ENCODE assay signal across 16 cellular contexts in genomic region chr13:110448230-110448629, GRCh38.
DNase-seq lines count a peak whose midpoint lies in the region; ATAC-seq and TF ChIP-seq lines count a peak whose summit lies in the region.
"Had no signal": no experiment of that assay in that cellular context is flagged by ENCODE, and none has a peak within 500 bp of the region (broad histone marks: within the 10 kb centered on the region; RNA-seq: fewer than 3 reads in every experiment).

No MANE protein-coding gene starts in this region.

- no peak for ATAC-seq in stimulated activated naive CD8-positive, alpha-beta T cell treated with anti-CD3 and anti-CD28 coated beads, Interleukin-15, amount 100 ng/mL, for 72 hours
- no peak for ATAC-seq in HG03460 (IDR thresholded peaks at IDR 0.05; ENCODE audit: unreplicated experiment)

- DNase-seq in AG08395 (ENCODE audit: low spot score), result peak; percentile 29
- DNase-seq in M059J (ENCODE audit: low read depth), result peak; percentile 87
- DNase-seq in coronary artery (ENCODE audit: low spot score), result peak; percentile 43
- DNase-seq in mesothelial cell of epicardium (ENCODE audit: low spot score in 2 of 2, unreplicated experiment in 2 of 2), result no peak
- DNase-seq in stimulated activated naive CD8-positive, alpha-beta T cell treated with anti-CD3 and anti-CD28 coated beads, Interleukin-15, amount 100 ng/mL, for 72 hours, result no peak
- DNase-seq in NCI-H1105 (lab: John Stamatoyannopoulos, UW), result no peak
- DNase-seq in stimulated activated CD4-positive, alpha-beta T cell treated with anti-CD3 and anti-CD28 coated beads, Interleukin-2, amount 100 ng/mL, for 48 hours, result no peak
- DNase-seq: activated CD4-positive, alpha-beta T cell treated with anti-CD3 and anti-CD28 coated beads for 4 hours; activated gamma-delta T cell; H9; NCI-H510A treated with DMSO at 0.1 percent for 48 hours; SHP77 treated with DMSO at 0.1 percent for 48 hours had no signal

- H3K27me3 Mint-ChIP-seq in mesothelial cell of epicardium (ENCODE audit: low read depth), result no peaks in the 10 kb centered on the region
- H3K27me3 Mint-ChIP-seq in stimulated activated naive CD8-positive, alpha-beta T cell treated with anti-CD3 and anti-CD28 coated beads, Interleukin-15, amount 100 ng/mL, for 72 hours, result peaks cover 76% of the 10 kb centered on the region

- peak overlapping the region; percentile 84 for H3K27ac Mint-ChIP-seq in mesothelial cell of epicardium
- H3K27ac Mint-ChIP-seq in stimulated activated naive CD8-positive, alpha-beta T cell treated with anti-CD3 and anti-CD28 coated beads, Interleukin-15, amount 100 ng/mL, for 72 hours, result no peak overlapping the region
- H3K27ac Mint-ChIP-seq: stimulated activated naive CD8-positive, alpha-beta T cell treated with anti-CD3 and anti-CD28 coated beads, Interleukin-15, Interleukin-2, amounts not matched to agents 100 ng/mL and 50 ng/mL, for 24 hours had no signal

- H3K9me3 Mint-ChIP-seq in mesothelial cell of epicardium, result no peaks in the 10 kb centered on the region
- no peaks in the 10 kb centered on the region for H3K9me3 Mint-ChIP-seq in stimulated activated naive CD8-positive, alpha-beta T cell treated with anti-CD3 and anti-CD28 coated beads, Interleukin-15, amount 100 ng/mL, for 72 hours
- H3K9me3 Mint-ChIP-seq: H9; neural crest cell; stimulated activated naive CD8-positive, alpha-beta T cell treated with anti-CD3 and anti-CD28 coated beads, Interleukin-15, Interleukin-2, amounts not matched to agents 100 ng/mL and 50 ng/mL, for 24 hours had no signal

- H3K4me3 ChIP-seq in coronary artery, result no peak overlapping the region
- H3K4me3 ChIP-seq: BLaER1 had no signal

- H3K36me3 Mint-ChIP-seq in mesothelial cell of epicardium, result peaks cover 23% of the 10 kb centered on the region

- TF ChIP-seq CTCF in coronary artery (IDR thresholded peaks at IDR 0.05) (no peak), mesothelial cell of epicardium (IDR thresholded peaks at IDR 0.05; ENCODE audit: unreplicated experiment) (no peak)

- no peak overlapping the region for H3K4me3 Mint-ChIP-seq in mesothelial cell of epicardium
- no peak overlapping the region for H3K4me3 Mint-ChIP-seq in stimulated activated naive CD8-positive, alpha-beta T cell treated with anti-CD3 and anti-CD28 coated beads, Interleukin-15, amount 100 ng/mL, for 72 hours
- H3K4me3 Mint-ChIP-seq: H9; neural crest cell; stimulated activated naive CD8-positive, alpha-beta T cell treated with anti-CD3 and anti-CD28 coated beads, Interleukin-15, Interleukin-2, amounts not matched to agents 100 ng/mL and 50 ng/mL, for 24 hours had no signal

- H3K4me1 Mint-ChIP-seq in mesothelial cell of epicardium, result peaks cover 24% of the 10 kb centered on the region
- H3K4me1 Mint-ChIP-seq in stimulated activated naive CD8-positive, alpha-beta T cell treated with anti-CD3 and anti-CD28 coated beads, Interleukin-15, amount 100 ng/mL, for 72 hours, result peaks cover 12% of the 10 kb centered on the region

- peak overlapping the region; percentile 19 to 63 for H3K27ac ChIP-seq in coronary artery
- H3K27ac ChIP-seq: BLaER1 had no signal

Comparison
In these comparisons a context has a peak if more than half of its experiments do, and no peak if none do; other contexts are left out.
1. DNase-seq: peak in AG08395 (single experiment), M059J (single experiment) and coronary artery (single experiment); none in mesothelial cell of epicardium (0 of 2), stimulated activated naive CD8-positive, alpha-beta T cell treated with anti-CD3 and anti-CD28 coated beads, Interleukin-15, amount 100 ng/mL, for 72 hours (0 of 2), NCI-H1105 (single experiment) and stimulated activated CD4-positive, alpha-beta T cell treated with anti-CD3 and anti-CD28 coated beads, Interleukin-2, amount 100 ng/mL, for 48 hours (0 of 2).